ENCODE assay signal across 1 cellular context in genomic region chr1:100265931-100266830, GRCh38.
TF ChIP-seq lines count a peak whose summit lies in the region.

TSS of gene RTCA (plus strand) at chr1:100266216. CDS start at chr1:100266376, 160 bp downstream.

TF ChIP-seq in H1, 55 proteins besides CTCF, POLR2A, EP300 and RAD21 (continued from another document):
- TF ChIP-seq E2F6 (IDR thresholded peaks at IDR 0.05) (peak; percentile 58), ASH2L (IDR thresholded peaks at IDR 0.05; ENCODE audit: low read length) (peak; percentile 71), SIN3A (conservative IDR thresholded peaks at IDR 0.05 in 1 of 2, IDR thresholded peaks at IDR 0.05 in 1 of 2; ENCODE audit: low read depth in 1 of 2, low read length in 2 of 2) (0 out of 4 replicates have a peak, but pooled peaks have one; percentile 12 to 54), SP4 (IDR thresholded peaks at IDR 0.05; ENCODE audit: low read length) (peak; percentile 70; the same call in 1 of the 2 replicates), RNF2 (IDR thresholded peaks at IDR 0.05; ENCODE audit: borderline replicate concordance, low read depth, low read length, missing control alignments, poor library complexity, severe bottlenecking) (no peak), POLR2AphosphoS5 (IDR thresholded peaks at IDR 0.05; ENCODE audit: low read depth, low read length) (0 out of 2 replicates have a peak, but pooled peaks have one; percentile 74), HDAC2 (IDR thresholded peaks at IDR 0.05; ENCODE audit: borderline replicate concordance in 1 of 2, low read depth in 2 of 2, low read length in 2 of 2) (0 out of 4 replicates have a peak, but pooled peaks of 1 of the 2 experiments have one; percentile 32), EGR1 (IDR thresholded peaks at IDR 0.05; ENCODE audit: borderline replicate concordance, low read depth, low read length) (no peak), CREB1 (IDR thresholded peaks at IDR 0.05) (peak; percentile 55), PHF8 (conservative IDR thresholded peaks at IDR 0.05; ENCODE audit: low read depth, low read length) (peak; percentile 79), KDM4A (IDR thresholded peaks at IDR 0.05; ENCODE audit: low read depth, low read length, severe bottlenecking) (peak; percentile 92), TAF7 (optimal IDR thresholded peaks at IDR 0.05; ENCODE audit: borderline replicate concordance, low read depth, low read length) (peak; percentile 25), USF2 (IDR thresholded peaks at IDR 0.05; ENCODE audit: low read length) (no peak), BRCA1 (IDR thresholded peaks at IDR 0.05; ENCODE audit: low read depth, low read length) (no peak), EZH2 (IDR thresholded peaks at IDR 0.05; ENCODE audit: low read depth, low read length, severe bottlenecking) (no peak), CBX5 (IDR thresholded peaks at IDR 0.05; ENCODE audit: low read depth, low read length) (no peak), TBP (IDR thresholded peaks at IDR 0.05; ENCODE audit: low read depth, low read length) (peak; percentile 86), NRF1 (IDR thresholded peaks at IDR 0.05; ENCODE audit: low read depth, low read length) (peak; percentile 85), MAX (IDR thresholded peaks at IDR 0.05) (peak; percentile 62), TAF1 (IDR thresholded peaks at IDR 0.05; ENCODE audit: low read depth, low read length) (peak; percentile 87)
